Comparison of ENCODE assay signal across 1 cellular context in genomic region chr4:118591339-118592046, GRCh38.
A peak's percentile ranks its signal among the peaks of the same experiment; 100 is the strongest.
TF ChIP-seq lines count a peak whose summit lies in the region.

No MANE protein-coding gene starts in this region.

TF ChIP-seq in GM12878, 131 proteins besides CTCF, POLR2A, EP300 and RAD21 (continued from another document):
- TF ChIP-seq ZNF207 (IDR thresholded peaks at IDR 0.05; ENCODE audit: borderline replicate concordance) (peak; percentile 59; the same call in 1 of the 2 replicates), ATF2 (IDR thresholded peaks at IDR 0.05; ENCODE audit: low read length) (peak; percentile 68), RFX5 (IDR thresholded peaks at IDR 0.05; ENCODE audit: low read depth, low read length) (0 out of 2 replicates have a peak, but pooled peaks have one; percentile 33), SRF (IDR thresholded peaks at IDR 0.05; ENCODE audit: low read depth in 2 of 2, low read length in 2 of 2) (peak in 1 of 2 experiments; percentile 73; a peak in 2 of 4 replicates), YY1 (IDR thresholded peaks at IDR 0.05; ENCODE audit: low read depth, low read length) (peak; percentile 72; the same call in 1 of the 2 replicates), CREB1 (IDR thresholded peaks at IDR 0.05; ENCODE audit: low read depth) (peak; percentile 99), ESRRA (IDR thresholded peaks at IDR 0.05; ENCODE audit: low read length) (peak; percentile 72; the same call in 1 of the 2 replicates), MLLT1 (IDR thresholded peaks at IDR 0.05) (0 out of 2 replicates have a peak, but pooled peaks have one; percentile 41), SIX5 (IDR thresholded peaks at IDR 0.05; ENCODE audit: low read depth, low read length, severe bottlenecking) (peak; percentile 26)
